Comparison of ENCODE assay signal across 7 cellular contexts in the genomic region with DNA sequence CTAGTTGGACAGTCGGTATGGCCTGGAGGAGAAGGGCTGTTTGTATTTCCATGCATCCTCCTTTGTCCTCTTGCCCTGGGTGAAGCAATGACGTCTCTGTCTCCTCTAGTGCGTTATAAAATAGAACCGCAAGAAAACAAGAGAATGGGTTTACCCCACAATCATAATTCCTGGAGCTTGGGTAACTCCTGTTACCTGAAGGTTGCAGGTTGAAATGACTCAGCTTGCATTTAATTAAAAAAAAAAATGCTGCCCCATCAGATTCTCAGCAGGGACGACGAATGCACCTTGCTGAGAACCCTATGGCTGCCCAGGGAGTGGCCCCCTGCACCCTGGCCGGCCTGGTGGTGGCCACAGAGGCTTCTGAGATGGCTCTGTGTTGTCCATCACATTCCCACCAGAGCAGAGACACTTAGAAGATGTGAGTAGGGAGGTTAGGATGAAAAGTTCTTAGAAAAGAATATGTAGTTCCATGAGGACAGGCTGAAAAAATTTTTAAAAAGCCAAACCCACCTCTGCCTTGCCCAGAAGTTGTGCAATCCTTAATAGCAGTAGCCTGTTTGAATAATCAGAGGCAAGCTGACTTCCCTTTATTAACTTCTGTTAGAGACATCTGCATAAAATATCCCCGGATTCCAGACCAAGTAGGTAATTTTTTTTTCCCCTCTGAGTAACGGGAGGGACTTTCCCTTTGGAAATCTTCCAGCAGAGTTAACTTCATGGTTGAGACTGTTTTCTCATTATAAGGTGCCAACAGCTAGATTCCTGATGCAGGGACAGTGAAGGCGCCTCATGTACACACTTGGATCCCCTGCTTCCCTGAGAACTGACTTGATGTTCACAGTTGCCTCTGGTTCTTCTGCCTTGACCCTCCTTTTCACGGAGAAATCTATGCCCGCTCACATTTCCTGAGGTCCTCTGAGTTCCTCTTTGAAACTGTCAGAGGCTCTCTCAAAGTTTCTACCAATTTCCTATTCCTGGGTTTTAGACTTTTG.
DNase-seq lines count a peak whose midpoint lies in the region; TF ChIP-seq lines count a peak whose summit lies in the region.

No MANE protein-coding gene starts in this region.

- no peaks in the 10 kb centered on the region for H3K9me3 ChIP-seq in parathyroid adenoma (ENCODE audit: control insufficient read depth, low read length)

- peak overlapping the region; percentile 93 for H3K4me2 ChIP-seq in parathyroid adenoma (ENCODE audit: low read length)

- no peaks in the 10 kb centered on the region for H3K79me2 ChIP-seq in parathyroid adenoma

- H3K4me3 ChIP-seq in fibroblast of pulmonary artery (replicated peaks; ENCODE audit: low read depth, low read length), result no peak overlapping the region
- H3K4me3 ChIP-seq in parathyroid adenoma (ENCODE audit: low read depth, low read length), result peak overlapping the region; percentile 76

- H3K9ac ChIP-seq in parathyroid adenoma, result peak overlapping the region; percentile 38

- H2AFZ ChIP-seq in parathyroid adenoma, result peak overlapping the region; percentile 28

- peak overlapping the region; percentile 97 for H3K27ac ChIP-seq in parathyroid adenoma

- no peaks in the 10 kb centered on the region for H3K36me3 ChIP-seq in parathyroid adenoma (ENCODE audit: control insufficient read depth, insufficient read depth, low read length)

- peak; percentile 38 for DNase-seq in HCEC 1CT
- peak; percentile 34 for DNase-seq in UCSD-AML1 (lab: John Stamatoyannopoulos, UW; ENCODE audit: unreplicated experiment)
- DNase-seq in fibroblast of pulmonary artery (ENCODE audit: low read depth), result peak; percentile 84
- no peak for DNase-seq in stimulated activated CD4-positive, alpha-beta T cell treated with anti-CD3 and anti-CD28 coated beads, Interleukin-4, amount 100 ng/mL, for 24 hours
- no peak for DNase-seq in stimulated activated naive CD4-positive, alpha-beta T cell (lab: John Stamatoyannopoulos, UW)
- DNase-seq in activated CD4-positive, alpha-beta T cell treated with anti-CD3 and anti-CD28 coated beads for 4 hours, result no peak

- no peak for TF ChIP-seq CTCF in fibroblast of pulmonary artery (IDR thresholded peaks at IDR 0.05; ENCODE audit: low read length, missing control alignments)
- TF ChIP-seq CTCF in parathyroid adenoma (IDR thresholded peaks at IDR 0.05), result no peak

- no peaks in the 10 kb centered on the region for H3K27me3 ChIP-seq in parathyroid adenoma (ENCODE audit: control insufficient read depth, insufficient read depth, low read length)

- H3K4me1 ChIP-seq in parathyroid adenoma, result peaks cover 62% of the 10 kb centered on the region

Comparison
In these comparisons a context has a peak if more than half of its experiments do, and no peak if none do; other contexts are left out.
1. DNase-seq: peak in HCEC 1CT (single experiment), UCSD-AML1 (single experiment) and fibroblast of pulmonary artery (single experiment); none in stimulated activated CD4-positive, alpha-beta T cell treated with anti-CD3 and anti-CD28 coated beads, Interleukin-4, amount 100 ng/mL, for 24 hours (single experiment), stimulated activated naive CD4-positive, alpha-beta T cell (0 of 6) and activated CD4-positive, alpha-beta T cell treated with anti-CD3 and anti-CD28 coated beads for 4 hours (0 of 2).